In the genomic region with DNA sequence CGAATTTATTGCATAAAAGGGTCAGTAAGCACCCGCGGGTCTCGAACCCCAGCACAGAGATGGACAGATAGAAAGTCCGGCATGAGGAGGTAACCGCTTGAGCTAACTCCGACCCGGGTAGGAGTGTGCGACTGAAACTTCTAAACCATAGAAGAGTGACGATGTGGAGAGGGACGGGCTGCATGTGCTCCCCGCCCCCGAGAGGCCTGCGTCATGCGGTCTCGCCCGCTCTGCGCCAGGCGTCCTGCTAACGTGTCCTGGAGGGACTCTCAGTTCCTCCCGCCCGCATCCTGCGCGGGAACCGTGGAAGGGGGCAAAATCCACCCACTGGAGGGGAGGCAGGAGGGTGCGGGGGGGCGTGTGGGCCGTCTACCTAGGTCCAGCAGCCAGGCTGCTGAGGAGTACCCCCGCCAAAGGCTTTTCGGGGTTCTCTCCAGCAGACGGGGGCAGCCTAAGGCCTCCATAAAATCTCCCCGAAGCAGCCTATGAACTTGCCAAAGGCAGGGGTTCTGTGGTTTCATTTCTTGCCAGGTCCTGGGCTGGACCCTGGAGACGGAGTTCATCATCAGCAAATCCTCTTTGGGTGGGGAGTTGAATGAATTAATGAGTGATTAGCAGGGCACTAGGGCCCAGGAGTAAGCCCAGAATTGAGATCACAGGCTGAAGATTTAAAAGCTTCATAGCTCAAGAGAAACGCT, we compare ENCODE assay signal across 8 cellular contexts. TPM values are rescaled to one million over a fixed set of nuclear protein-coding genes. Genes with fewer than 3 reads are reported as not detected.
DNase-seq lines count a peak whose midpoint lies in the region; ATAC-seq and TF ChIP-seq lines count a peak whose summit lies in the region.

No MANE protein-coding gene starts in this region.

- no peaks in the 10 kb centered on the region for H3K36me3 ChIP-seq in psoas muscle (ENCODE audit: insufficient read depth in 1 of 2, low read depth in 1 of 2)
- H3K36me3 ChIP-seq in vagina = no peaks in the 10 kb centered on the region

- ATAC-seq in GM18502 (IDR thresholded peaks at IDR 0.05; ENCODE audit: poor library complexity, unreplicated experiment) (peak; percentile 98), HG02678 (IDR thresholded peaks at IDR 0.05; ENCODE audit: unreplicated experiment) (peak; percentile 94), psoas muscle (peak; percentile 63 to 94 (median 74))

- 56 to 73% (median 62%) methylated on average over 34 of the region's 34 CpGs for WGBS in psoas muscle, 3 donors

- TF ChIP-seq POLR2A in vagina (IDR thresholded peaks at IDR 0.05) = peak in 1 of 2 donors; percentile 54

- in situ Hi-C loops in KBM-7 (cut with MboI; ENCODE audit: low pct_unique_long_range_greater_than_20kb, low sequenced_read_pairs) = no loop called here

- intact Hi-C loops in cardiac septum (cut with DNase I) (loop anchor here (2.0 to 10.0 kb wide), 4 partner anchors 46 to 193 kb away; a partner anchor contains a TSS), psoas muscle (cut with DNase I) (loop anchor here (5.0 kb wide), 2 partner anchors 92 to 133 kb away; no protein-coding TSS in a partner anchor), vagina (cut with DNase I) (loop anchor here (5.0 kb wide), 1 partner anchor 133 kb away; no protein-coding TSS in a partner anchor)

- DNase-seq in NOMO-1 treated with dmso at 0.1 percent for 144 hours (lab: John Stamatoyannopoulos, UW; ENCODE audit: unreplicated experiment) = peak; percentile 95
- DNase-seq in activated gamma-delta T cell treated with anti-CD3 and anti-CD28 coated beads, Interleukin-2, amount 50 U/mL, for 16 hours (ENCODE audit: low read depth) = peak; percentile 24
- peak; percentile 90 for DNase-seq in cardiac septum (ENCODE audit: low spot score)
- DNase-seq in psoas muscle = peak; percentile 85 to 94
- no peak for DNase-seq in vagina (ENCODE audit: extremely low spot score in 2 of 2)
- no peak for DNase-seq in KBM-7

- no peaks in the 10 kb centered on the region for H3K9me3 ChIP-seq in psoas muscle
- no peaks in the 10 kb centered on the region for H3K9me3 ChIP-seq in vagina

- peak overlapping the region; percentile 39 for H3K27ac ChIP-seq in psoas muscle
- H3K27ac ChIP-seq in vagina = peak overlapping the region; percentile 70

- H3K27me3 ChIP-seq in psoas muscle (ENCODE audit: insufficient read depth in 3 of 3, low read length in 2 of 3) (no peaks in the 10 kb centered on the region), vagina (no peaks in the 10 kb centered on the region)

- TF ChIP-seq CTCF in psoas muscle (IDR thresholded peaks at IDR 0.05) = no peak
- TF ChIP-seq CTCF in vagina (IDR thresholded peaks at IDR 0.05) = no peak

- peak overlapping the region; percentile 31 for H3K4me3 ChIP-seq in psoas muscle
- peak overlapping the region; percentile 38 to 48 for H3K4me3 ChIP-seq in vagina

- H3K4me1 ChIP-seq in psoas muscle (peaks cover 5% of the 10 kb centered on the region), vagina (peaks cover 8% of the 10 kb centered on the region)

RNA-seq across cellular contexts. Expression of a gene that starts 51.8 kb away (rescaled TPM):
- total RNA-seq in cardiac septum (46.9 TPM), psoas muscle (10 to 100 TPM; 24.4 to 35.9 (median 30.3) TPM), vagina (43.2 TPM)
- 10 to 100 TPM; 18.8 to 28.3 (median 20.9) TPM for polyA plus RNA-seq in psoas muscle

RNA-seq across cellular contexts. Expression of a gene that starts 52.0 kb away (rescaled TPM):
- 45.9 TPM for total RNA-seq in cardiac septum
- 10 to 100 TPM; 35.8 to 49.6 (median 39.8) TPM for total RNA-seq in psoas muscle
- 10 to 100 TPM in 1 of 3 donors, 1 to 10 TPM in 2; 9.2 to 22.5 (median 9.8) TPM for polyA plus RNA-seq in psoas muscle
- 40.0 TPM for total RNA-seq in vagina

Comparison
In these comparisons a context has a peak if more than half of its experiments do, and no peak if none do; other contexts are left out.
1. DNase-seq: peak in NOMO-1 treated with dmso at 0.1 percent for 144 hours (single experiment), activated gamma-delta T cell treated with anti-CD3 and anti-CD28 coated beads, Interleukin-2, amount 50 U/mL, for 16 hours (single experiment), cardiac septum (single experiment) and psoas muscle (2 of 2); none in vagina (0 of 2) and KBM-7 (single experiment).
2. Peak in every context shown above with its lines, with median percentiles within 50 percentile points of each other: ATAC-seq.